ENCODE assay signal across 20 cellular contexts in the genomic region with DNA sequence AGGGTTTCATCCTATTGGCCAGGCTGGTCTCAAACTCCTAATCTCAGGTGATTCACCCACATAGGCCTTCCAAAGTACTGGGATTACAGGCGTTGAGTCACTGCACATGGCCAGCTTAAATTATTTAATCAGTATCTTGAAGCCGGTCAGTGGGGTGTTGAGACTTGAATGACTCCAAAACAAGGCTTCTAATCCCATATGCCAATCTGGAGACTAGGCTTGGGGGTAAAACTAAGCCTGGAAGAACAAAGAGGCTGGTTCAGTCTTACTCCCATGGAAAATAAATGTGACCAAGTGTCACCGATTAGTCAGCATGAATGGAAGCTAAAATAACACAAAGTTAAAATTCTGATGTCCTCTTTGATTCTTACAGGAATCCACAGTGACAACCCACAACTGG.
DNase-seq lines count a peak whose midpoint lies in the region; ATAC-seq and TF ChIP-seq lines count a peak whose summit lies in the region.
"Had no signal": no experiment of that assay in that cellular context is flagged by ENCODE, and none has a peak within 500 bp of the region (broad histone marks: within the 10 kb centered on the region; RNA-seq: fewer than 3 reads in every experiment).

No MANE protein-coding gene starts in this region.

- POLR2A ChIA-PET in CD8-positive, alpha-beta T cell (lab: Charles Lee), result no interaction called here

- H3K9me3 Mint-ChIP-seq in CD8-positive, alpha-beta T cell, result no peaks in the 10 kb centered on the region
- H3K9me3 Mint-ChIP-seq in IgD-negative memory B cell, result no peaks in the 10 kb centered on the region
- H3K9me3 Mint-ChIP-seq in chondrocyte (ENCODE audit: low read depth), result no peaks in the 10 kb centered on the region
- H3K9me3 Mint-ChIP-seq in activated T-helper 2 cell treated with anti-CD3 and anti-CD28 coated beads, Interferon-gamma antibody, Interleukin-2, Interleukin-4, amounts not matched to agents 10 μg/mL and 5 μg/mL and 100 μg/mL, durations not matched to agents 14 hours and 24 hours and 36 hours, result no peaks in the 10 kb centered on the region
- H3K9me3 Mint-ChIP-seq: activated CD4-positive, alpha-beta T cell treated with anti-CD3 and anti-CD28 coated beads, Interleukin-2, amount 10 ng/mL, durations not matched to agents 24 days and 14 days had no signal

- peak overlapping the region; percentile 6 for H3K4me2 ChIP-seq in osteoblast (ENCODE audit: insufficient read depth, low read length)
- H3K4me2 ChIP-seq: SK-N-SH had no signal

- no peak overlapping the region for H3K4me3 ChIP-seq in CD8-positive, alpha-beta T cell (ENCODE audit: low read depth, low read length)
- H3K4me3 ChIP-seq in osteoblast (ENCODE audit: insufficient read depth, low read length), result no peak overlapping the region
- H3K4me3 ChIP-seq: right atrium auricular region had no signal

- CTCF ChIA-PET in CD8-positive, alpha-beta T cell (lab: Charles Lee), result interaction anchor here (1.0 to 1.2 kb wide), 2 partner anchors 13 to 52 kb away, joined by 3 read pairs; no protein-coding TSS in a partner anchor

- no peaks in the 10 kb centered on the region for H3K9me3 ChIP-seq in CD8-positive, alpha-beta T cell (ENCODE audit: low read length)
- no peaks in the 10 kb centered on the region for H3K9me3 ChIP-seq in osteoblast (ENCODE audit: low read depth, low read length)
- H3K9me3 ChIP-seq: right atrium auricular region, SK-N-SH had no signal

- no peak for DNase-seq in CD8-positive, alpha-beta T cell
- DNase-seq in chondrocyte (ENCODE audit: low spot score), result no peak
- peak; percentile 76 for DNase-seq in osteoblast (ENCODE audit: insufficient read length, low spot score, missing footprints)
- no peak for DNase-seq in activated T-helper 2 cell treated with anti-CD3 and anti-CD28 coated beads, Interferon-gamma antibody, Interleukin-2, Interleukin-4, amounts not matched to agents 10 μg/mL and 5 μg/mL and 100 μg/mL, durations not matched to agents 14 hours and 24 hours and 36 hours (ENCODE audit: low spot score)
- DNase-seq in left lobe of liver (ENCODE audit: low spot score), result no peak
- DNase-seq: activated CD4-positive, alpha-beta T cell treated with anti-CD3 and anti-CD28 coated beads, Interleukin-2, amount 10 ng/mL, durations not matched to agents 24 days and 14 days; activated T-cell treated with anti-CD3 and anti-CD28 coated beads, Interleukin-2, amount 50 U/mL, for 48 hours; AML-193; amygdala; DMS 273 treated with DMSO at 0.1 percent for 48 hours; HCEC 1CT; mammary epithelial cell; NCI-H2029 treated with DMSO at 0.1 percent for 48 hours; NCI-H524; SK-N-SH; stimulated activated CD4-positive, alpha-beta T cell treated with anti-CD3 and anti-CD28 coated beads, Interleukin-2, amount 100 ng/mL, for 24 hours had no signal

- no peak overlapping the region for H2AFZ ChIP-seq in osteoblast (ENCODE audit: low read length)

- no peak for ATAC-seq in CD8-positive, alpha-beta T cell
- no peak for ATAC-seq in HG03520 (IDR thresholded peaks at IDR 0.05; ENCODE audit: unreplicated experiment)
- no peak for ATAC-seq in left lobe of liver
- ATAC-seq: HepG2 had no signal

- H3K27me3 Mint-ChIP-seq in CD8-positive, alpha-beta T cell (ENCODE audit: low read depth), result no peaks in the 10 kb centered on the region
- no peaks in the 10 kb centered on the region for H3K27me3 Mint-ChIP-seq in IgD-negative memory B cell
- H3K27me3 Mint-ChIP-seq in chondrocyte (ENCODE audit: low read depth), result no peaks in the 10 kb centered on the region
- H3K27me3 Mint-ChIP-seq in activated T-helper 2 cell treated with anti-CD3 and anti-CD28 coated beads, Interferon-gamma antibody, Interleukin-2, Interleukin-4, amounts not matched to agents 10 μg/mL and 5 μg/mL and 100 μg/mL, durations not matched to agents 14 hours and 24 hours and 36 hours (ENCODE audit: low read depth), result no peaks in the 10 kb centered on the region
- H3K27me3 Mint-ChIP-seq: activated CD4-positive, alpha-beta T cell treated with anti-CD3 and anti-CD28 coated beads, Interleukin-2, amount 10 ng/mL, durations not matched to agents 24 days and 14 days had no signal

- peaks cover 27% of the 10 kb centered on the region for H3K36me3 Mint-ChIP-seq in CD8-positive, alpha-beta T cell
- H3K36me3 Mint-ChIP-seq in IgD-negative memory B cell, result peaks cover 3% of the 10 kb centered on the region
- H3K36me3 Mint-ChIP-seq in chondrocyte (ENCODE audit: low read depth), result peaks cover 2% of the 10 kb centered on the region
- H3K36me3 Mint-ChIP-seq in activated T-helper 2 cell treated with anti-CD3 and anti-CD28 coated beads, Interferon-gamma antibody, Interleukin-2, Interleukin-4, amounts not matched to agents 10 μg/mL and 5 μg/mL and 100 μg/mL, durations not matched to agents 14 hours and 24 hours and 36 hours (ENCODE audit: low read depth), result peaks cover 36% of the 10 kb centered on the region

- no peak overlapping the region for H3K27ac ChIP-seq in CD8-positive, alpha-beta T cell (ENCODE audit: low read depth, low read length)
- H3K27ac ChIP-seq in osteoblast (ENCODE audit: low read depth, low read length), result peak overlapping the region; percentile 78

- peaks cover 79% of the 10 kb centered on the region for H3K79me2 ChIP-seq in osteoblast (ENCODE audit: insufficient read depth, low read length)

- H3K27me3 ChIP-seq in CD8-positive, alpha-beta T cell (ENCODE audit: insufficient read depth, low read length), result no peaks in the 10 kb centered on the region
- H3K27me3 ChIP-seq in osteoblast (ENCODE audit: insufficient read depth, low read length), result no peaks in the 10 kb centered on the region
- H3K27me3 ChIP-seq: right atrium auricular region had no signal

- intact Hi-C loops in CD8-positive, alpha-beta T cell (cut with DNase I, micrococcal nuclease), result loop anchor here in 1 of 2 experiments (5.0 to 10.0 kb wide), 3 partner anchors 228 to 520 kb away; no protein-coding TSS in a partner anchor
- intact Hi-C loops in activated T-helper 2 cell treated with anti-CD3 and anti-CD28 coated beads, Interferon-gamma antibody, Interleukin-2, Interleukin-4, amounts not matched to agents 10 μg/mL and 5 μg/mL and 100 μg/mL, durations not matched to agents 14 hours and 24 hours and 36 hours (cut with micrococcal nuclease), result no loop called here

- TF ChIP-seq CTCF in CD8-positive, alpha-beta T cell (IDR thresholded peaks at IDR 0.05), result no peak
- TF ChIP-seq CTCF in chondrocyte (IDR thresholded peaks at IDR 0.05) (no peak), osteoblast (IDR thresholded peaks at IDR 0.05; ENCODE audit: extremely low read depth, low read depth, low read length) (no peak)

- no peaks in the 10 kb centered on the region for H3K36me3 ChIP-seq in CD8-positive, alpha-beta T cell (ENCODE audit: insufficient read depth, low read length)
- peaks cover 3% of the 10 kb centered on the region for H3K36me3 ChIP-seq in osteoblast (ENCODE audit: insufficient read depth, low read length)
- H3K36me3 ChIP-seq: right atrium auricular region had no signal

- peaks cover 2% of the 10 kb centered on the region for H4K20me1 ChIP-seq in osteoblast (ENCODE audit: insufficient read depth, low read length)

- H3K27ac Mint-ChIP-seq in CD8-positive, alpha-beta T cell, result peak overlapping the region; percentile 81
- H3K27ac Mint-ChIP-seq in IgD-negative memory B cell (peak overlapping the region in 2 of 3 donors; percentile 5 to 42), chondrocyte (ENCODE audit: unreplicated experiment) (peak overlapping the region; percentile 92)
- no peak overlapping the region for H3K27ac Mint-ChIP-seq in activated T-helper 2 cell treated with anti-CD3 and anti-CD28 coated beads, Interferon-gamma antibody, Interleukin-2, Interleukin-4, amounts not matched to agents 10 μg/mL and 5 μg/mL and 100 μg/mL, durations not matched to agents 14 hours and 24 hours and 36 hours

- H3K4me1 Mint-ChIP-seq in CD8-positive, alpha-beta T cell (ENCODE audit: low read depth), result peaks cover 92% of the 10 kb centered on the region
- H3K4me1 Mint-ChIP-seq in IgD-negative memory B cell (peaks cover 34 to 56% (median 56%) of the 10 kb centered on the region in 3 donors), chondrocyte (ENCODE audit: low read depth) (peaks cover 80% of the 10 kb centered on the region)
- peaks cover 58% of the 10 kb centered on the region for H3K4me1 Mint-ChIP-seq in activated T-helper 2 cell treated with anti-CD3 and anti-CD28 coated beads, Interferon-gamma antibody, Interleukin-2, Interleukin-4, amounts not matched to agents 10 μg/mL and 5 μg/mL and 100 μg/mL, durations not matched to agents 14 hours and 24 hours and 36 hours (ENCODE audit: low read depth)

- H3K4me3 Mint-ChIP-seq in CD8-positive, alpha-beta T cell, result no peak overlapping the region
- H3K4me3 Mint-ChIP-seq in IgD-negative memory B cell (no peak overlapping the region), chondrocyte (ENCODE audit: unreplicated experiment) (no peak overlapping the region)
- no peak overlapping the region for H3K4me3 Mint-ChIP-seq in activated T-helper 2 cell treated with anti-CD3 and anti-CD28 coated beads, Interferon-gamma antibody, Interleukin-2, Interleukin-4, amounts not matched to agents 10 μg/mL and 5 μg/mL and 100 μg/mL, durations not matched to agents 14 hours and 24 hours and 36 hours (ENCODE audit: low read depth)
- H3K4me3 Mint-ChIP-seq: activated CD4-positive, alpha-beta T cell treated with anti-CD3 and anti-CD28 coated beads, Interleukin-2, amount 10 ng/mL, durations not matched to agents 24 days and 14 days had no signal

- H3K4me1 ChIP-seq in CD8-positive, alpha-beta T cell (ENCODE audit: insufficient read depth, low read length), result peaks cover 94% of the 10 kb centered on the region
- peaks cover 55% of the 10 kb centered on the region for H3K4me1 ChIP-seq in osteoblast (ENCODE audit: insufficient read depth, low read length)
